29 cellular contexts compared by ENCODE assay signal in genomic region chr4:69116645-69117321, GRCh38. TPM values are rescaled to one million over a fixed set of nuclear protein-coding genes. Genes with fewer than 3 reads are reported as not detected.
DNase-seq lines count a peak whose midpoint lies in the region; ATAC-seq and TF ChIP-seq lines count a peak whose summit lies in the region.
"Had no signal": no experiment of that assay in that cellular context is flagged by ENCODE, and none has a peak within 500 bp of the region (broad histone marks: within the 10 kb centered on the region; RNA-seq: fewer than 3 reads in every experiment).

No MANE protein-coding gene starts in this region.

- no peaks in the 10 kb centered on the region for H3F3A ChIP-seq in PC-9 (ENCODE audit: insufficient read depth, low read depth)

- H3K4me1 Mint-ChIP-seq in Calu3 (ENCODE audit: low read depth, unreplicated experiment) = peaks cover 23% of the 10 kb centered on the region
- peaks cover 5% of the 10 kb centered on the region for H3K4me1 Mint-ChIP-seq in nephron progenitor cell
- H3K4me1 Mint-ChIP-seq: activated naive CD8-positive, alpha-beta T cell treated with anti-CD3 and anti-CD28 coated beads, Interleukin-2, amount 10 ng/mL, durations not matched to agents 7 days and 5 days; CD8-positive, alpha-beta memory T cell; nephron had no signal

- H3K27me3 ChIP-seq in PC-9 (ENCODE audit: insufficient read depth, low read depth) = no peaks in the 10 kb centered on the region
- H3K27me3 ChIP-seq: heart right ventricle had no signal

- H3K27me3 Mint-ChIP-seq in Calu3 (ENCODE audit: unreplicated experiment) (no peaks in the 10 kb centered on the region), nephron progenitor cell (ENCODE audit: low read depth, poor library complexity) (no peaks in the 10 kb centered on the region)
- H3K27me3 Mint-ChIP-seq: activated CD4-positive, alpha-beta memory T cell treated with anti-CD3 and anti-CD28 coated beads for 36 hours; activated naive CD8-positive, alpha-beta T cell treated with anti-CD3 and anti-CD28 coated beads, Interleukin-2, amount 10 ng/mL, durations not matched to agents 7 days and 5 days; CD8-positive, alpha-beta memory T cell had no signal

- peaks cover 12% of the 10 kb centered on the region for H3K36me3 Mint-ChIP-seq in Calu3 (ENCODE audit: insufficient read depth, unreplicated experiment)
- no peaks in the 10 kb centered on the region for H3K36me3 Mint-ChIP-seq in nephron progenitor cell (ENCODE audit: low read depth)
- H3K36me3 Mint-ChIP-seq: activated CD4-positive, alpha-beta memory T cell treated with anti-CD3 and anti-CD28 coated beads for 36 hours; activated naive CD8-positive, alpha-beta T cell treated with anti-CD3 and anti-CD28 coated beads, Interleukin-2, amount 10 ng/mL, durations not matched to agents 7 days and 5 days; CD8-positive, alpha-beta memory T cell had no signal

- ATAC-seq in HG03280 (IDR thresholded peaks at IDR 0.05; ENCODE audit: unreplicated experiment) = no peak
- no peak for ATAC-seq in GM18519 (IDR thresholded peaks at IDR 0.05; ENCODE audit: low FRiP score, unreplicated experiment)
- ATAC-seq: activated CD4-positive, CD25-positive, alpha-beta regulatory T cell treated with anti-CD3 and anti-CD28 coated beads, Interleukin-2, amount 50 U/mL, for 24 hours; HCT116; heart right ventricle; left lobe of liver had no signal

- no peak for TF ChIP-seq CTCF in Calu3 (IDR thresholded peaks at IDR 0.05; ENCODE audit: unreplicated experiment)
- TF ChIP-seq CTCF in PC-9 (conservative IDR thresholded peaks at IDR 0.05) = no peak
- TF ChIP-seq CTCF in fibroblast of the aortic adventitia (IDR thresholded peaks at IDR 0.05; ENCODE audit: insufficient read depth, low read length) = no peak
- no peak for TF ChIP-seq CTCF in nephron progenitor cell (IDR thresholded peaks at IDR 0.05)

- no peak overlapping the region for H3K4me2 ChIP-seq in PC-9

- no peak for DNase-seq in Calu3
- DNase-seq in PC-9 = no peak
- peak; percentile 7 for DNase-seq in fibroblast of the aortic adventitia (ENCODE audit: low read depth)
- DNase-seq in nephron progenitor cell = no peak
- no peak for DNase-seq in HUDEP-2 (lab: John Stamatoyannopoulos, UW; ENCODE audit: unreplicated experiment in 76 of 76)
- no peak for DNase-seq in iPS-NIHi11 (ENCODE audit: low spot score)
- DNase-seq: activated CD4-positive, alpha-beta memory T cell treated with anti-CD3 and anti-CD28 coated beads for 36 hours; activated CD8-positive, alpha-beta memory T cell treated with anti-CD3 and anti-CD28 coated beads, Interleukin-2, amount 50 U/mL, for 48 hours; activated naive CD8-positive, alpha-beta T cell treated with anti-CD3 and anti-CD28 coated beads, Interleukin-2, amount 10 ng/mL, durations not matched to agents 7 days and 5 days; CD8-positive, alpha-beta memory T cell; central memory CD4-positive, alpha-beta T cell; dermis blood vessel endothelial cell; DMS53; heart right ventricle; KBM-7; MM.1S; NCI-H2081; NCI-H774; T-helper 9 cell had no signal

- no peaks in the 10 kb centered on the region for H3K9me3 Mint-ChIP-seq in Calu3 (ENCODE audit: low read depth, unreplicated experiment)
- H3K9me3 Mint-ChIP-seq in nephron progenitor cell = peaks cover 4% of the 10 kb centered on the region
- H3K9me3 Mint-ChIP-seq: activated CD4-positive, alpha-beta memory T cell treated with anti-CD3 and anti-CD28 coated beads for 36 hours; activated naive CD8-positive, alpha-beta T cell treated with anti-CD3 and anti-CD28 coated beads, Interleukin-2, amount 10 ng/mL, durations not matched to agents 7 days and 5 days; nephron had no signal

- H3K9me2 ChIP-seq in PC-9 (ENCODE audit: insufficient read depth) = no peaks in the 10 kb centered on the region; the same call in 1 of the 2 replicates

- POLR2A ChIA-PET in PC-9 (lab: Charles Lee; ENCODE audit: unreplicated experiment) = no interaction called here

- H4K20me1 ChIP-seq in PC-9 (ENCODE audit: insufficient read depth) = no peaks in the 10 kb centered on the region

- intact Hi-C loops in Calu3 (cut with micrococcal nuclease; ENCODE audit: unreplicated experiment) = loop anchor here (5.0 kb wide), 1 partner anchor 51 kb away; no protein-coding TSS in a partner anchor
- intact Hi-C loops in PC-9 (cut with micrococcal nuclease; ENCODE audit: unreplicated experiment) = no loop called here

- BruUV-seq in Calu3 (replicated peaks; lab: Mats Ljungman, UMichigan) (no TSS peak), PC-9 (replicated peaks; lab: Mats Ljungman, UMichigan) (no TSS peak)

- H3K4me3 Mint-ChIP-seq in Calu3 (ENCODE audit: low read depth, unreplicated experiment) = peak overlapping the region; percentile 61
- no peak overlapping the region for H3K4me3 Mint-ChIP-seq in nephron progenitor cell
- H3K4me3 Mint-ChIP-seq: activated CD4-positive, alpha-beta memory T cell treated with anti-CD3 and anti-CD28 coated beads for 36 hours; activated naive CD8-positive, alpha-beta T cell treated with anti-CD3 and anti-CD28 coated beads, Interleukin-2, amount 10 ng/mL, durations not matched to agents 7 days and 5 days; CD8-positive, alpha-beta memory T cell; nephron had no signal

- H2AFZ ChIP-seq in PC-9 = peak overlapping the region; percentile 43; the same call in 1 of the 2 replicates

- no peak overlapping the region for H3K4me3 ChIP-seq in PC-9
- H3K4me3 ChIP-seq in fibroblast of the aortic adventitia (ENCODE audit: low read depth, low read length) = no peak overlapping the region
- H3K4me3 ChIP-seq: heart right ventricle, prostate gland had no signal

- H3K4me1 ChIP-seq in PC-9 (replicated peaks; ENCODE audit: insufficient read depth) = no peaks in the 10 kb centered on the region
- H3K4me1 ChIP-seq: heart right ventricle, prostate gland had no signal

- peak overlapping the region; percentile 78 for H3K27ac Mint-ChIP-seq in Calu3 (ENCODE audit: unreplicated experiment)
- H3K27ac Mint-ChIP-seq in nephron progenitor cell = peak overlapping the region; percentile 6
- H3K27ac Mint-ChIP-seq: activated CD4-positive, alpha-beta memory T cell treated with anti-CD3 and anti-CD28 coated beads for 36 hours; activated naive CD8-positive, alpha-beta T cell treated with anti-CD3 and anti-CD28 coated beads, Interleukin-2, amount 10 ng/mL, durations not matched to agents 7 days and 5 days; CD8-positive, alpha-beta memory T cell; nephron had no signal

- H3K79me2 ChIP-seq in PC-9 (ENCODE audit: low read depth) = no peaks in the 10 kb centered on the region

- H3K27ac ChIP-seq in PC-9 = no peak overlapping the region
- H3K27ac ChIP-seq: epithelial cell of prostate, heart right ventricle, prostate gland had no signal

- CTCF ChIA-PET in Calu3 (lab: Charles Lee) = no interaction called here
- CTCF ChIA-PET in PC-9 (lab: Charles Lee) = no interaction called here

- no peaks in the 10 kb centered on the region for H3K9me3 ChIP-seq in PC-9 (ENCODE audit: insufficient read depth, low read depth)
- H3K9me3 ChIP-seq: heart right ventricle, prostate gland had no signal

- no peaks in the 10 kb centered on the region for H3K36me3 ChIP-seq in PC-9 (ENCODE audit: low read depth)
- H3K36me3 ChIP-seq: heart right ventricle, prostate gland had no signal

RNA-seq across cellular contexts. Expression of gene UGT2B7, which starts 20.5 kb away (rescaled TPM):
- total RNA-seq in Calu3 (2022) (16.6 and 25.5 TPM in 2 replicates), PC-9 (2021) (not detected in 2 replicates), fibroblast of the aortic adventitia (ENCODE audit: low replicate concordance) (not detected in 2 replicates)
- total RNA-seq: activated CD4-positive, alpha-beta memory T cell treated with anti-CD3 and anti-CD28 coated beads for 36 hours; activated naive CD8-positive, alpha-beta T cell treated with anti-CD3 and anti-CD28 coated beads, Interleukin-2, amount 10 ng/mL, durations not matched to agents 7 days and 5 days; CD8-positive, alpha-beta memory T cell; heart right ventricle; mesenteric fat pad; prostate gland; subcutaneous adipose tissue had no signal

Comparison
In these comparisons a context has a peak if more than half of its experiments do, and no peak if none do; other contexts are left out.
1. RNA of gene UGT2B7, which starts 20.5 kb away (total RNA-seq): 16.6 to 25.5 TPM in Calu3; not detected in PC-9 and not detected in fibroblast of the aortic adventitia; every median in the first group is over 10 times any median in the second.